ENCODE assay signal across 1 cellular context in genomic region chr20:44418069-44418905, GRCh38.
TF ChIP-seq lines count a peak whose summit lies in the region.

No MANE protein-coding gene starts in this region.

TF ChIP-seq in K562, 482 proteins besides CTCF, POLR2A, EP300 and RAD21 (continued from another document and continues in another):
- TF ChIP-seq ZNF395 (CRISPR knock-in tag; IDR thresholded peaks at IDR 0.05), result peak; percentile 26; the same call in 1 of the 2 replicates
- peak; percentile 90 for TF ChIP-seq ZNF175 (CRISPR knock-in tag; IDR thresholded peaks at IDR 0.05; ENCODE audit: low read depth)
- no peak for TF ChIP-seq NR2C1 (IDR thresholded peaks at IDR 0.05)
- peak; percentile 24; the same call in 1 of the 2 replicates for TF ChIP-seq NR2C1 (tag; IDR thresholded peaks at IDR 0.05)
- no peak for TF ChIP-seq ZNF263 (CRISPR knock-in tag; IDR thresholded peaks at IDR 0.05; ENCODE audit: borderline replicate concordance)
- no peak for TF ChIP-seq TFAM (CRISPR knock-in tag; conservative IDR thresholded peaks at IDR 0.05)
- no peak for TF ChIP-seq KHSRP (IDR thresholded peaks at IDR 0.05)
- TF ChIP-seq MYBL2 (IDR thresholded peaks at IDR 0.05; ENCODE audit: low read depth), result no peak
- no peak for TF ChIP-seq MYBL2 (CRISPR knock-in tag; IDR thresholded peaks at IDR 0.05; ENCODE audit: borderline replicate concordance)
- no peak for TF ChIP-seq NFE2 (IDR thresholded peaks at IDR 0.05; ENCODE audit: low read depth)
- TF ChIP-seq, protein P1, sequence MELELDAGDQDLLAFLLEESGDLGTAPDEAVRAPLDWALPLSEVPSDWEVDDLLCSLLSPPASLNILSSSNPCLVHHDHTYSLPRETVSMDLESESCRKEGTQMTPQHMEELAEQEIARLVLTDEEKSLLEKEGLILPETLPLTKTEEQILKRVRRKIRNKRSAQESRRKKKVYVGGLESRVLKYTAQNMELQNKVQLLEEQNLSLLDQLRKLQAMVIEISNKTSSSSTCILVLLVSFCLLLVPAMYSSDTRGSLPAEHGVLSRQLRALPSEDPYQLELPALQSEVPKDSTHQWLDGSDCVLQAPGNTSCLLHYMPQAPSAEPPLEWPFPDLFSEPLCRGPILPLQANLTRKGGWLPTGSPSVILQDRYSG (tag; conservative IDR thresholded peaks at IDR 0.05; ENCODE audit: low read depth), result no peak
- TF ChIP-seq CEBPG (CRISPR knock-in tag; IDR thresholded peaks at IDR 0.05), result no peak
- TF ChIP-seq CEBPG (tag; conservative IDR thresholded peaks at IDR 0.05 in 1 of 2, IDR thresholded peaks at IDR 0.05 in 1 of 2), result peak; percentile 39 to 93; a peak in 3 of 4 replicates
- no peak for TF ChIP-seq PRDM10 (IDR thresholded peaks at IDR 0.05; ENCODE audit: partially characterized antibody)
- no peak for TF ChIP-seq GABPB2 (CRISPR knock-in tag; conservative IDR thresholded peaks at IDR 0.05)
- peak; percentile 22; the same call in 1 of the 2 replicates for TF ChIP-seq BACH1 (tag; IDR thresholded peaks at IDR 0.05)
- TF ChIP-seq GTF2E2 (tag; IDR thresholded peaks at IDR 0.05), result peak; percentile 54; the same call in 1 of the 2 replicates
- no peak for TF ChIP-seq ZKSCAN8 (CRISPR knock-in tag; IDR thresholded peaks at IDR 0.05)
- TF ChIP-seq ZNF707 (CRISPR knock-in tag; conservative IDR thresholded peaks at IDR 0.05), result no peak
- no peak for TF ChIP-seq PHB2 (IDR thresholded peaks at IDR 0.05; ENCODE audit: low read depth)
- no peak for TF ChIP-seq THRA (IDR thresholded peaks at IDR 0.05)
- peak; percentile 23 to 26; a peak in 2 of 4 replicates for TF ChIP-seq TRIM24 (IDR thresholded peaks at IDR 0.05)
- TF ChIP-seq ZNF699 (CRISPR knock-in tag; IDR thresholded peaks at IDR 0.05; ENCODE audit: insufficient replicate concordance), result no peak
- TF ChIP-seq CXXC5 (CRISPR knock-in tag; IDR thresholded peaks at IDR 0.05), result peak; percentile 38; the same call in 1 of the 2 replicates
- no peak for TF ChIP-seq FOXA1 (IDR thresholded peaks at IDR 0.05; ENCODE audit: borderline replicate concordance)
- no peak for TF ChIP-seq U2AF1 (optimal IDR thresholded peaks at IDR 0.05; ENCODE audit: low read depth, low read length)
- TF ChIP-seq ZNF589 (CRISPR knock-in tag; IDR thresholded peaks at IDR 0.05; ENCODE audit: low read depth), result peak; percentile 75; the same call in 1 of the 2 replicates
- no peak for TF ChIP-seq ZNF77 (CRISPR knock-in tag; IDR thresholded peaks at IDR 0.05)
- no peak for TF ChIP-seq ETS1 (conservative IDR thresholded peaks at IDR 0.05; ENCODE audit: control insufficient read depth, low read depth, low read length)
- TF ChIP-seq MCM7 (IDR thresholded peaks at IDR 0.05), result no peak
- TF ChIP-seq, protein P2, sequence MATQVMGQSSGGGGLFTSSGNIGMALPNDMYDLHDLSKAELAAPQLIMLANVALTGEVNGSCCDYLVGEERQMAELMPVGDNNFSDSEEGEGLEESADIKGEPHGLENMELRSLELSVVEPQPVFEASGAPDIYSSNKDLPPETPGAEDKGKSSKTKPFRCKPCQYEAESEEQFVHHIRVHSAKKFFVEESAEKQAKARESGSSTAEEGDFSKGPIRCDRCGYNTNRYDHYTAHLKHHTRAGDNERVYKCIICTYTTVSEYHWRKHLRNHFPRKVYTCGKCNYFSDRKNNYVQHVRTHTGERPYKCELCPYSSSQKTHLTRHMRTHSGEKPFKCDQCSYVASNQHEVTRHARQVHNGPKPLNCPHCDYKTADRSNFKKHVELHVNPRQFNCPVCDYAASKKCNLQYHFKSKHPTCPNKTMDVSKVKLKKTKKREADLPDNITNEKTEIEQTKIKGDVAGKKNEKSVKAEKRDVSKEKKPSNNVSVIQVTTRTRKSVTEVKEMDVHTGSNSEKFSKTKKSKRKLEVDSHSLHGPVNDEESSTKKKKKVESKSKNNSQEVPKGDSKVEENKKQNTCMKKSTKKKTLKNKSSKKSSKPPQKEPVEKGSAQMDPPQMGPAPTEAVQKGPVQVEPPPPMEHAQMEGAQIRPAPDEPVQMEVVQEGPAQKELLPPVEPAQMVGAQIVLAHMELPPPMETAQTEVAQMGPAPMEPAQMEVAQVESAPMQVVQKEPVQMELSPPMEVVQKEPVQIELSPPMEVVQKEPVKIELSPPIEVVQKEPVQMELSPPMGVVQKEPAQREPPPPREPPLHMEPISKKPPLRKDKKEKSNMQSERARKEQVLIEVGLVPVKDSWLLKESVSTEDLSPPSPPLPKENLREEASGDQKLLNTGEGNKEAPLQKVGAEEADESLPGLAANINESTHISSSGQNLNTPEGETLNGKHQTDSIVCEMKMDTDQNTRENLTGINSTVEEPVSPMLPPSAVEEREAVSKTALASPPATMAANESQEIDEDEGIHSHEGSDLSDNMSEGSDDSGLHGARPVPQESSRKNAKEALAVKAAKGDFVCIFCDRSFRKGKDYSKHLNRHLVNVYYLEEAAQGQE (CRISPR knock-in tag; IDR thresholded peaks at IDR 0.05; ENCODE audit: low read depth), result 0 out of 2 replicates have a peak, but pooled peaks have one; percentile 40
- TF ChIP-seq, protein P3, sequence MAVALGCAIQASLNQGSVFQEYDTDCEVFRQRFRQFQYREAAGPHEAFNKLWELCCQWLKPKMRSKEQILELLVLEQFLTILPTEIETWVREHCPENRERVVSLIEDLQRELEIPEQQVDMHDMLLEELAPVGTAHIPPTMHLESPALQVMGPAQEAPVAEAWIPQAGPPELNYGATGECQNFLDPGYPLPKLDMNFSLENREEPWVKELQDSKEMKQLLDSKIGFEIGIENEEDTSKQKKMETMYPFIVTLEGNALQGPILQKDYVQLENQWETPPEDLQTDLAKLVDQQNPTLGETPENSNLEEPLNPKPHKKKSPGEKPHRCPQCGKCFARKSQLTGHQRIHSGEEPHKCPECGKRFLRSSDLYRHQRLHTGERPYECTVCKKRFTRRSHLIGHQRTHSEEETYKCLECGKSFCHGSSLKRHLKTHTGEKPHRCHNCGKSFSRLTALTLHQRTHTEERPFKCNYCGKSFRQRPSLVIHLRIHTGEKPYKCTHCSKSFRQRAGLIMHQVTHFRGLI (CRISPR knock-in tag; IDR thresholded peaks at IDR 0.05), result 0 out of 2 replicates have a peak, but pooled peaks have one; percentile 44
- no peak for TF ChIP-seq PATZ1 (CRISPR knock-in tag; IDR thresholded peaks at IDR 0.05; ENCODE audit: borderline replicate concordance)
- TF ChIP-seq, protein P4, sequence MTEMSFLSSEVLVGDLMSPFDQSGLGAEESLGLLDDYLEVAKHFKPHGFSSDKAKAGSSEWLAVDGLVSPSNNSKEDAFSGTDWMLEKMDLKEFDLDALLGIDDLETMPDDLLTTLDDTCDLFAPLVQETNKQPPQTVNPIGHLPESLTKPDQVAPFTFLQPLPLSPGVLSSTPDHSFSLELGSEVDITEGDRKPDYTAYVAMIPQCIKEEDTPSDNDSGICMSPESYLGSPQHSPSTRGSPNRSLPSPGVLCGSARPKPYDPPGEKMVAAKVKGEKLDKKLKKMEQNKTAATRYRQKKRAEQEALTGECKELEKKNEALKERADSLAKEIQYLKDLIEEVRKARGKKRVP (CRISPR knock-in tag; IDR thresholded peaks at IDR 0.05), result peak; percentile 53; the same call in 1 of the 2 replicates
- no peak for TF ChIP-seq SMAD3 (CRISPR knock-in tag; conservative IDR thresholded peaks at IDR 0.05)
- TF ChIP-seq ZNF444 (CRISPR knock-in tag; IDR thresholded peaks at IDR 0.05), result no peak
- TF ChIP-seq NR1H2 (CRISPR knock-in tag; IDR thresholded peaks at IDR 0.05), result no peak
- TF ChIP-seq BRF1 (IDR thresholded peaks at IDR 0.05; ENCODE audit: borderline replicate concordance, extremely low read depth, insufficient read length), result no peak
- no peak for TF ChIP-seq ZNF253 (CRISPR knock-in tag; conservative IDR thresholded peaks at IDR 0.05)
- no peak for TF ChIP-seq ZFP1 (CRISPR knock-in tag; IDR thresholded peaks at IDR 0.05)
- peak; percentile 96 for TF ChIP-seq ESRRA (IDR thresholded peaks at IDR 0.05; ENCODE audit: borderline replicate concordance, low read depth)
- peak; percentile 71; the same call in 1 of the 2 replicates for TF ChIP-seq MYC (IDR thresholded peaks at IDR 0.05; ENCODE audit: low read depth, low read length)
- TF ChIP-seq MYC (CRISPR knock-in tag; IDR thresholded peaks at IDR 0.05; ENCODE audit: borderline replicate concordance, low read depth), result no peak
- TF ChIP-seq RBFOX2 (IDR thresholded peaks at IDR 0.05; ENCODE audit: low read depth, low read length), result peak; percentile 47
- TF ChIP-seq L3MBTL2 (IDR thresholded peaks at IDR 0.05), result peak; percentile 93
- peak; percentile 50; the same call in 1 of the 2 replicates for TF ChIP-seq ZNF644 (tag; IDR thresholded peaks at IDR 0.05; ENCODE audit: low read depth)
- no peak for TF ChIP-seq RBM39 (optimal IDR thresholded peaks at IDR 0.05; ENCODE audit: low read depth, low read length)
- TF ChIP-seq, protein P5, sequence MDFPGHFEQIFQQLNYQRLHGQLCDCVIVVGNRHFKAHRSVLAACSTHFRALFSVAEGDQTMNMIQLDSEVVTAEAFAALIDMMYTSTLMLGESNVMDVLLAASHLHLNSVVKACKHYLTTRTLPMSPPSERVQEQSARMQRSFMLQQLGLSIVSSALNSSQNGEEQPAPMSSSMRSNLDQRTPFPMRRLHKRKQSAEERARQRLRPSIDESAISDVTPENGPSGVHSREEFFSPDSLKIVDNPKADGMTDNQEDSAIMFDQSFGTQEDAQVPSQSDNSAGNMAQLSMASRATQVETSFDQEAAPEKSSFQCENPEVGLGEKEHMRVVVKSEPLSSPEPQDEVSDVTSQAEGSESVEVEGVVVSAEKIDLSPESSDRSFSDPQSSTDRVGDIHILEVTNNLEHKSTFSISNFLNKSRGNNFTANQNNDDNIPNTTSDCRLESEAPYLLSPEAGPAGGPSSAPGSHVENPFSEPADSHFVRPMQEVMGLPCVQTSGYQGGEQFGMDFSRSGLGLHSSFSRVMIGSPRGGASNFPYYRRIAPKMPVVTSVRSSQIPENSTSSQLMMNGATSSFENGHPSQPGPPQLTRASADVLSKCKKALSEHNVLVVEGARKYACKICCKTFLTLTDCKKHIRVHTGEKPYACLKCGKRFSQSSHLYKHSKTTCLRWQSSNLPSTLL (IDR thresholded peaks at IDR 0.05), result no peak
- no peak for TF ChIP-seq ZNF785 (CRISPR knock-in tag; IDR thresholded peaks at IDR 0.05)
